2 cellular contexts compared by ENCODE assay signal in genomic region chr14:88189040-88189839, GRCh38.
TF ChIP-seq lines count a peak whose summit lies in the region.

No MANE protein-coding gene starts in this region.

TF ChIP-seq in WTC11, 78 proteins besides CTCF, POLR2A, EP300 and RAD21 (continued from another document and continues in another):
- no peak for TF ChIP-seq ZBTB43 (CRISPR knock-in tag; IDR thresholded peaks at IDR 0.05)
- TF ChIP-seq, protein P1, sequence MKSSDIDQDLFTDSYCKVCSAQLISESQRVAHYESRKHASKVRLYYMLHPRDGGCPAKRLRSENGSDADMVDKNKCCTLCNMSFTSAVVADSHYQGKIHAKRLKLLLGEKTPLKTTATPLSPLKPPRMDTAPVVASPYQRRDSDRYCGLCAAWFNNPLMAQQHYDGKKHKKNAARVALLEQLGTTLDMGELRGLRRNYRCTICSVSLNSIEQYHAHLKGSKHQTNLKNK (CRISPR knock-in tag; IDR thresholded peaks at IDR 0.05) = no peak
- TF ChIP-seq, protein P2, sequence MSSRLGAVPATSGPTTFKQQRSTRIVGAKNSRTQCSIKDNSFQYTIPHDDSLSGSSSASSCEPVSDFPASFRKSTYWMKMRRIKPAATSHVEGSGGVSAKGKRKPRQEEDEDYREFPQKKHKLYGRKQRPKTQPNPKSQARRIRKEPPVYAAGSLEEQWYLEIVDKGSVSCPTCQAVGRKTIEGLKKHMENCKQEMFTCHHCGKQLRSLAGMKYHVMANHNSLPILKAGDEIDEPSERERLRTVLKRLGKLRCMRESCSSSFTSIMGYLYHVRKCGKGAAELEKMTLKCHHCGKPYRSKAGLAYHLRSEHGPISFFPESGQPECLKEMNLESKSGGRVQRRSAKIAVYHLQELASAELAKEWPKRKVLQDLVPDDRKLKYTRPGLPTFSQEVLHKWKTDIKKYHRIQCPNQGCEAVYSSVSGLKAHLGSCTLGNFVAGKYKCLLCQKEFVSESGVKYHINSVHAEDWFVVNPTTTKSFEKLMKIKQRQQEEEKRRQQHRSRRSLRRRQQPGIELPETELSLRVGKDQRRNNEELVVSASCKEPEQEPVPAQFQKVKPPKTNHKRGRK (CRISPR knock-in tag; IDR thresholded peaks at IDR 0.05; ENCODE audit: borderline replicate concordance) = no peak
- TF ChIP-seq ESRRA (CRISPR knock-in tag; IDR thresholded peaks at IDR 0.05; ENCODE audit: borderline replicate concordance) = no peak
- no peak for TF ChIP-seq ATF6 (CRISPR knock-in tag; IDR thresholded peaks at IDR 0.05)
- no peak for TF ChIP-seq ZSCAN18 (CRISPR knock-in tag; IDR thresholded peaks at IDR 0.05)
- no peak for TF ChIP-seq ZNF121 (CRISPR knock-in tag; IDR thresholded peaks at IDR 0.05)
- TF ChIP-seq PRDM15 (CRISPR knock-in tag; IDR thresholded peaks at IDR 0.05) = no peak
- no peak for TF ChIP-seq OVOL2 (CRISPR knock-in tag; IDR thresholded peaks at IDR 0.05; ENCODE audit: borderline replicate concordance)

TF ChIP-seq in H1, 55 proteins besides CTCF, POLR2A, EP300 and RAD21 (continued from another document):
- 0 out of 2 replicates have a peak, but pooled peaks have one; percentile 25 for TF ChIP-seq MAX (IDR thresholded peaks at IDR 0.05)
